17 cellular contexts compared by ENCODE assay signal in the genomic region with DNA sequence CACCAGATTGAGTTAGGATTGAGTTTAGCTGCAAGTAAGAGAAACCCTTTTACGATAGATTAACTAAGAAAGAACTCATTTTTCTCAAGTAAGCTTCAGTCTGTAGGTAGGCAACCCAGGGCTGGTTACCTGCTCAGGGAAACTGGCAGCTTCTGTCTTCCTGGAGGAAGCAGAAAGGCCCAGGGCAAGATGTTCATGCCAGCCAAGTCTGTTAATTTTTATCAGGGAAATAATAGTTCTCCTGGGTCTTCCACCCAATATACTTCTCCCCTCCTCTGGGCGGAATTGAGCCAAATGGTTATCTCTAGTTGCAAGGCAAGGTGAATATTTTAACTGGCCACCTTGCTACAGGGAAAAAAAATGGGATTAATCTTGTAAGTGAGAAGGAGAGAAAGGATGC.
"Had no signal": no experiment of that assay in that cellular context is flagged by ENCODE, and none has a peak within 500 bp of the region (broad histone marks: within the 10 kb centered on the region; RNA-seq: fewer than 3 reads in every experiment).

No MANE protein-coding gene starts in this region.

- DNase-seq: effector CD4-positive, alpha-beta T cell; heart left ventricle; hippocampal formation; kidney glomerular epithelial cell; mesendoderm; naive thymus-derived CD4-positive, alpha-beta T cell; nucleus accumbens; ovary; right cardiac atrium; small intestine; stimulated activated CD4-positive, alpha-beta T cell treated with anti-CD3 and anti-CD28 coated beads, Interleukin-12 subunit alpha, Interleukin-12 subunit beta, amount 100 ng/mL, for 4 hours; stimulated activated naive CD4-positive, alpha-beta T cell treated with Interleukin-2 at 50 U/mL for 16 hours; upper lobe of left lung had no signal

- H3K27me3 Mint-ChIP-seq: naive thymus-derived CD4-positive, alpha-beta T cell; progenitor cell of endocrine pancreas had no signal

- H3K4me1 Mint-ChIP-seq: neural progenitor cell had no signal

- H3K4me3 Mint-ChIP-seq: naive thymus-derived CD4-positive, alpha-beta T cell; neural progenitor cell had no signal

- H3K27me3 ChIP-seq: heart left ventricle, neural progenitor cell, ovary, upper lobe of left lung, vagina had no signal

- H3K4me3 ChIP-seq: coronary artery, heart left ventricle, neural progenitor cell, ovary, upper lobe of left lung, vagina had no signal

- H3K9me3 ChIP-seq: ovary, upper lobe of left lung, vagina had no signal

- H3K36me3 ChIP-seq: neural progenitor cell, ovary, upper lobe of left lung, vagina had no signal

- H3K27ac Mint-ChIP-seq: neural progenitor cell, progenitor cell of endocrine pancreas had no signal

- H3K27ac ChIP-seq: coronary artery, heart left ventricle, neural progenitor cell, ovary, upper lobe of left lung, vagina had no signal

- H3K4me1 ChIP-seq: neural progenitor cell had no signal

- ATAC-seq: heart left ventricle; naive thymus-derived CD4-positive, alpha-beta T cell; right cardiac atrium had no signal
